In the genomic region with DNA sequence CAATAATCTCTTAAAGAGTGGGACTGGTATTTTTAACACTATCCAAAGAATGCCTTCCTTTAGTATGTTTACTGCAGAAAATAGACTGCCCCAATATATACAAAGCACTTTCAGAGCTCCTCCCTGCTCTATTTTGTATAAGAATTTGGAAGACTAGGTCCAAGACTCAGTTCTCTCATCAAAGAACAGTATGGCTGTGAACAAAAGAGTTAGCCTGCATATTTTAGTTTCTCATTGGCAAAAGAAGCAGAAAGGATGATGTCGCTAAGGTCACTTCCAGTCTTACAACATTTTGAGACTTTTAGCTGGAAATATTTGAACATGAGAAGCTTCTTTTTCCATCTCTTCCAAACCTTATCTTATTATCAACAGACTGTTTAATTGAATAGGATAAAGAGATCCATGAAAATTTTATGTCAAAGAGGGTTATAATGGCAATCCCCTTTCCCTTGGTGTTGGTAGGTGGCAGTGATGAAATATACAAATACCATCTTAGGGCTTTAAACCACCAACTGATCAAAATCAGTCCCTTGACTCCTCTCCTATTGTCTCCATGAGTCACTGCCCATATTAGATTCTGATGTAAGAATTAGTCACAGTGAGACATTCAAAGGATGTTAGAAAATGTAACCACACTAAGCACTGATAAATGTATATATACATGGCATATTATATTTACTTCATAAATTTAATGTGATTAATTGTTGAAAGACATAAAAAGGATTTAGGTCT, we compare ENCODE assay signal across 10 cellular contexts.
DNase-seq lines count a peak whose midpoint lies in the region; ATAC-seq and TF ChIP-seq lines count a peak whose summit lies in the region.
"Had no signal": no experiment of that assay in that cellular context is flagged by ENCODE, and none has a peak within 500 bp of the region (broad histone marks: within the 10 kb centered on the region; RNA-seq: fewer than 3 reads in every experiment).

No MANE protein-coding gene starts in this region.

- no peaks in the 10 kb centered on the region for H3K79me2 ChIP-seq in PC-3 (ENCODE audit: low read length)
- H3K79me2 ChIP-seq in osteoblast (ENCODE audit: insufficient read depth, low read length), result no peaks in the 10 kb centered on the region

- TSS peak; percentile 99 for BruUV-seq in PC-3 (replicated peaks; lab: Mats Ljungman, UMichigan)

- H3K4me3 ChIP-seq in PC-3 (ENCODE audit: low read length), result no peak overlapping the region
- no peak overlapping the region for H3K4me3 ChIP-seq in osteoblast (ENCODE audit: insufficient read depth, low read length)
- H3K4me3 ChIP-seq: pancreas had no signal

- H3K9me2 ChIP-seq in PC-3 (replicated peaks; ENCODE audit: low read length), result no peaks in the 10 kb centered on the region

- TF ChIP-seq CTCF in PC-3 (conservative IDR thresholded peaks at IDR 0.05; ENCODE audit: low read depth, low read length), result no peak
- no peak for TF ChIP-seq CTCF in osteoblast (IDR thresholded peaks at IDR 0.05; ENCODE audit: extremely low read depth, low read depth, low read length)
- TF ChIP-seq CTCF in GM13976 (IDR thresholded peaks at IDR 0.05; ENCODE audit: borderline replicate concordance, control extremely low read depth, extremely low read depth, insufficient read depth, missing control alignments), result no peak

- no peaks in the 10 kb centered on the region for H3F3A ChIP-seq in PC-3 (ENCODE audit: low read length, unreplicated experiment)

- POLR2A ChIA-PET in PC-3 (lab: Charles Lee; ENCODE audit: unreplicated experiment), result no interaction called here

- peak overlapping the region; percentile 3; the same call in 1 of the 2 replicates for H2AFZ ChIP-seq in PC-3 (ENCODE audit: low read length)
- peak overlapping the region; percentile 78 for H2AFZ ChIP-seq in osteoblast (ENCODE audit: low read length)

- H3K4me1 ChIP-seq in PC-3 (ENCODE audit: insufficient read depth, low read length) (peaks cover 20% of the 10 kb centered on the region), osteoblast (ENCODE audit: insufficient read depth, low read length) (peaks cover 16% of the 10 kb centered on the region)
- H3K4me1 ChIP-seq: pancreas had no signal

- no peaks in the 10 kb centered on the region for H3K36me3 ChIP-seq in PC-3 (ENCODE audit: low read depth, low read length)
- no peaks in the 10 kb centered on the region for H3K36me3 ChIP-seq in osteoblast (ENCODE audit: insufficient read depth, low read length)
- H3K36me3 ChIP-seq: pancreas had no signal

- H4K20me1 ChIP-seq in PC-3 (ENCODE audit: low read length), result no peaks in the 10 kb centered on the region
- no peaks in the 10 kb centered on the region for H4K20me1 ChIP-seq in osteoblast (ENCODE audit: insufficient read depth, low read length)

- in situ Hi-C loops in GM13976 (cut with MboI; ENCODE audit: low sequenced_read_pairs, unreplicated experiment), result no loop called here

- H3K27ac ChIP-seq in PC-3 (ENCODE audit: low read length) (peak overlapping the region; percentile 88), osteoblast (ENCODE audit: low read depth, low read length) (peak overlapping the region; percentile 73)
- H3K27ac ChIP-seq: pancreas had no signal

- peak; percentile 95 for ATAC-seq in PC-3
- ATAC-seq in GM18907 (IDR thresholded peaks at IDR 0.05; ENCODE audit: unreplicated experiment), result no peak
- no peak for ATAC-seq in left lobe of liver
- ATAC-seq: pancreas had no signal

- H3K4me2 ChIP-seq in PC-3 (ENCODE audit: low read length) (peak overlapping the region; percentile 53), osteoblast (ENCODE audit: insufficient read depth, low read length) (peak overlapping the region; percentile 22)

- CTCF ChIA-PET in PC-3 (lab: Charles Lee), result interaction anchor here (0.6 kb wide), 1 partner anchor 154 kb away, joined by 3 read pairs; no protein-coding TSS in a partner anchor

- H3K9me3 ChIP-seq in PC-3 (ENCODE audit: low read length) (no peaks in the 10 kb centered on the region), osteoblast (ENCODE audit: low read depth, low read length) (no peaks in the 10 kb centered on the region)
- H3K9me3 ChIP-seq: pancreas had no signal

- H3K27me3 ChIP-seq in PC-3 (ENCODE audit: low read length), result no peaks in the 10 kb centered on the region
- H3K27me3 ChIP-seq in osteoblast (ENCODE audit: insufficient read depth, low read length), result no peaks in the 10 kb centered on the region
- H3K27me3 ChIP-seq: pancreas had no signal

- peak overlapping the region; percentile 37; the same call in 1 of the 2 replicates for H3K9ac ChIP-seq in PC-3 (ENCODE audit: low read length)

- intact Hi-C loops in PC-3 (cut with micrococcal nuclease), result loop anchor here (2.0 to 5.0 kb wide), 2 partner anchors 51 to 267 kb away; a partner anchor contains a TSS

- peak; percentile 94 for DNase-seq in EH (ENCODE audit: low read depth)
- peak; percentile 96 for DNase-seq in PC-3
- DNase-seq in dermis blood vessel endothelial cell, result peak; percentile 54
- no peak for DNase-seq in osteoblast (ENCODE audit: insufficient read length, low spot score, missing footprints)
- no peak for DNase-seq in stimulated activated CD4-positive, alpha-beta T cell treated with anti-CD3 and anti-CD28 coated beads, Interleukin-15, amount 100 ng/mL, for 24 hours
- no peak for DNase-seq in GM13976 (ENCODE audit: low spot score)
- no peak for DNase-seq in left lobe of liver (ENCODE audit: low spot score)
- DNase-seq: NCI-H2029, pancreas had no signal

Comparison
In these comparisons a context has a peak if more than half of its experiments do, and no peak if none do; other contexts are left out.
1. DNase-seq: peak in EH (single experiment), PC-3 (single experiment) and dermis blood vessel endothelial cell (single experiment); none in osteoblast (single experiment), stimulated activated CD4-positive, alpha-beta T cell treated with anti-CD3 and anti-CD28 coated beads, Interleukin-15, amount 100 ng/mL, for 24 hours (single experiment), GM13976 (single experiment) and left lobe of liver (single experiment).